ENCODE assay signal across 10 cellular contexts in genomic region chr18:23077493-23078256, GRCh38. TPM values are rescaled to one million over a fixed set of nuclear protein-coding genes. Genes with fewer than 3 reads are reported as not detected.
A peak's percentile ranks its signal among the peaks of the same experiment; 100 is the strongest.
DNase-seq lines count a peak whose midpoint lies in the region; ATAC-seq, FAIRE-seq and TF ChIP-seq lines count a peak whose summit lies in the region.
"Had no signal": no experiment of that assay in that cellular context is flagged by ENCODE, and none has a peak within 500 bp of the region (broad histone marks: within the 10 kb centered on the region; RNA-seq: fewer than 3 reads in every experiment).

No MANE protein-coding gene starts in this region.

- DNase-seq in GM12865 (ENCODE audit: low read depth) (peak; percentile 31), SK-MEL-5 (ENCODE audit: low read depth, low spot score) (peak; percentile 36), keratinocyte (ENCODE audit: low read depth, low spot score) (no peak)
- DNase-seq in stimulated activated CD4-positive, alpha-beta T cell treated with anti-CD3 and anti-CD28 coated beads, Interleukin-4, amount 100 ng/mL, for 4 hours: no peak
- no peak for DNase-seq in effector memory CD4-positive, alpha-beta T cell
- DNase-seq: T-cell had no signal

- H3K4me3 ChIP-seq in ACC112 (ENCODE audit: low read depth, low read length): no peak overlapping the region
- no peak overlapping the region for H3K4me3 ChIP-seq in GM12865 (ENCODE audit: low read depth, low read length)
- no peak overlapping the region for H3K4me3 ChIP-seq in keratinocyte (ENCODE audit: control insufficient read depth in 2 of 3, extremely low read depth in 1 of 3, insufficient read depth in 2 of 3, low read depth in 1 of 3, low read length in 3 of 3)
- no peak overlapping the region for H3K4me3 ChIP-seq in effector memory CD4-positive, alpha-beta T cell (ENCODE audit: insufficient read depth, low read depth, low read length, poor library complexity, severe bottlenecking)
- H3K4me3 ChIP-seq: ascending aorta had no signal

- H3K79me2 ChIP-seq in ACC112 (ENCODE audit: control insufficient read depth, insufficient read depth, low read length, unreplicated experiment) (no peaks in the 10 kb centered on the region), keratinocyte (ENCODE audit: control insufficient read depth, insufficient read depth, low read length) (no peaks in the 10 kb centered on the region)

- peak overlapping the region; percentile 17 for H2AFZ ChIP-seq in ACC112 (ENCODE audit: low read length, unreplicated experiment)
- H2AFZ ChIP-seq in keratinocyte (ENCODE audit: control insufficient read depth, low read length): no peak overlapping the region

- H3K27me3 ChIP-seq in ACC112 (ENCODE audit: insufficient read depth, low read length) (no peaks in the 10 kb centered on the region), keratinocyte (ENCODE audit: control insufficient read depth, extremely low read depth, insufficient read depth, low read length) (no peaks in the 10 kb centered on the region)
- H3K27me3 ChIP-seq in effector memory CD4-positive, alpha-beta T cell (replicated peaks; ENCODE audit: control insufficient read depth, insufficient read depth, low read length, poor library complexity, severe bottlenecking): no peaks in the 10 kb centered on the region
- H3K27me3 ChIP-seq: ascending aorta had no signal

- TF ChIP-seq CTCF in GM12865 (IDR thresholded peaks at IDR 0.05; ENCODE audit: insufficient read depth, low read depth, low read length, missing control alignments) (no peak), keratinocyte (optimal IDR thresholded peaks at IDR 0.05 in 1 of 3, IDR thresholded peaks at IDR 0.05 in 1 of 3, conservative IDR thresholded peaks at IDR 0.05 in 1 of 3; ENCODE audit: extremely low read depth in 1 of 3, insufficient read depth in 2 of 3, low read length in 3 of 3) (peak in 2 of 3 experiments; percentile 28 to 60)

- dilution Hi-C loops in keratinocyte (cut with MboI; ENCODE audit: extremely low pct_ligation_motif_present, low sequenced_read_pairs): no loop called here

- no peak for FAIRE-seq in keratinocyte (lab: Jason Lieb, UNC)

- H3K27ac ChIP-seq in ACC112 (ENCODE audit: low read depth, low read length): no peak overlapping the region
- H3K27ac ChIP-seq in keratinocyte (ENCODE audit: control insufficient read depth, insufficient read depth, low read length): no peak overlapping the region
- no peak overlapping the region for H3K27ac ChIP-seq in effector memory CD4-positive, alpha-beta T cell (ENCODE audit: insufficient read depth, low read length, poor library complexity, severe bottlenecking)
- H3K27ac ChIP-seq: ascending aorta had no signal

- H3K9ac ChIP-seq in keratinocyte (ENCODE audit: control insufficient read depth, extremely low read depth, insufficient read depth, low read length): no peak overlapping the region

- H3K36me3 ChIP-seq in ACC112 (ENCODE audit: insufficient read depth, low read length) (no peaks in the 10 kb centered on the region), keratinocyte (ENCODE audit: control insufficient read depth in 2 of 2, extremely low read depth in 1 of 2, insufficient read depth in 2 of 2, low read length in 2 of 2) (no peaks in the 10 kb centered on the region)
- H3K36me3 ChIP-seq in effector memory CD4-positive, alpha-beta T cell (ENCODE audit: control insufficient read depth, insufficient read depth, low read length): no peaks in the 10 kb centered on the region
- H3K36me3 ChIP-seq: ascending aorta had no signal

- no peak for ATAC-seq in HG02571 (IDR thresholded peaks at IDR 0.05; ENCODE audit: unreplicated experiment)
- no peak for ATAC-seq in GM21423 (IDR thresholded peaks at IDR 0.05; ENCODE audit: unreplicated experiment)

- in situ Hi-C loops in SK-MEL-5 (cut with HindIII; ENCODE audit: low pct_unique_long_range_greater_than_20kb, low sequenced_read_pairs): no loop called here

- H3K9me3 ChIP-seq in keratinocyte (ENCODE audit: control insufficient read depth, low read depth, low read length): no peaks in the 10 kb centered on the region
- no peaks in the 10 kb centered on the region for H3K9me3 ChIP-seq in effector memory CD4-positive, alpha-beta T cell (ENCODE audit: control insufficient read depth, low read length)
- H3K9me3 ChIP-seq: ascending aorta had no signal

- no peak overlapping the region for H3K4me2 ChIP-seq in keratinocyte (ENCODE audit: control insufficient read depth, extremely low read depth, insufficient read depth, low read depth, low read length)

- H4K20me1 ChIP-seq in keratinocyte (ENCODE audit: control insufficient read depth, extremely low read depth, insufficient read depth, low read length): no peaks in the 10 kb centered on the region

- no peaks in the 10 kb centered on the region for H3K9me1 ChIP-seq in keratinocyte (ENCODE audit: control insufficient read depth, extremely low read depth, insufficient read depth, low read length)

- H3K4me1 ChIP-seq in ACC112 (ENCODE audit: control insufficient read depth, insufficient read depth, low read length, unreplicated experiment) (peaks cover 9% of the 10 kb centered on the region), keratinocyte (ENCODE audit: control insufficient read depth, extremely low read depth, insufficient read depth, low read length) (no peaks in the 10 kb centered on the region)
- H3K4me1 ChIP-seq in effector memory CD4-positive, alpha-beta T cell (ENCODE audit: control insufficient read depth, insufficient read depth, low read length, poor library complexity, severe bottlenecking): peaks cover 8% of the 10 kb centered on the region

RNA-seq across cellular contexts. Expression of gene CABLES1, which starts 57.6 kb away (rescaled TPM):
- total RNA-seq in SK-MEL-5 (2014; rRNA removed; shearing (Covaris generic)): 101 and 133 TPM in 2 replicates
- polyA plus RNA-seq in SK-MEL-5 (2015; cell fraction: cytosol; rRNA removed): 73.5 and 89.4 TPM in 2 replicates
- 59.5 and 63.6 TPM in 2 replicates for polyA plus RNA-seq in SK-MEL-5 (2015; cell fraction: nucleus; rRNA removed)
- polyA plus RNA-seq in keratinocyte: 0.63 to 1.2 TPM (median 1.00 TPM) in 3 replicates
- 3.1 TPM for polyA plus RNA-seq in keratinocyte (2011; ENCODE audit: low read depth)
- 1.1 and 1.3 TPM in 2 replicates for polyA plus RNA-seq in keratinocyte (2011; cell fraction: cytosol; rRNA removed)
- 1.4 TPM in 2 replicates for polyA plus RNA-seq in keratinocyte (2011; cell fraction: nucleus; rRNA removed)
- 1.3 and 1.5 TPM in 2 replicates for polyA plus RNA-seq in keratinocyte (2012; ENCODE audit: low replicate concordance)
- polyA minus RNA-seq in keratinocyte: 0.69 to 3.3 TPM (median 0.72 TPM) in 3 replicates
- polyA minus RNA-seq in keratinocyte (2011; cell fraction: cytosol; rRNA and poly(A)+ RNA removed): not detected
- polyA minus RNA-seq in keratinocyte (2011; cell fraction: nucleus; rRNA and poly(A)+ RNA removed): 0.84 and 2.3 TPM in 2 replicates

Comparison
In these comparisons a context has a peak if more than half of its experiments do, and no peak if none do; other contexts are left out.
1. DNase-seq: peak in GM12865 (single experiment) and SK-MEL-5 (single experiment); none in keratinocyte (single experiment), stimulated activated CD4-positive, alpha-beta T cell treated with anti-CD3 and anti-CD28 coated beads, Interleukin-4, amount 100 ng/mL, for 4 hours (0 of 2) and effector memory CD4-positive, alpha-beta T cell (0 of 3).